Comparison of ENCODE assay signal across 2 cellular contexts in the genomic region with DNA sequence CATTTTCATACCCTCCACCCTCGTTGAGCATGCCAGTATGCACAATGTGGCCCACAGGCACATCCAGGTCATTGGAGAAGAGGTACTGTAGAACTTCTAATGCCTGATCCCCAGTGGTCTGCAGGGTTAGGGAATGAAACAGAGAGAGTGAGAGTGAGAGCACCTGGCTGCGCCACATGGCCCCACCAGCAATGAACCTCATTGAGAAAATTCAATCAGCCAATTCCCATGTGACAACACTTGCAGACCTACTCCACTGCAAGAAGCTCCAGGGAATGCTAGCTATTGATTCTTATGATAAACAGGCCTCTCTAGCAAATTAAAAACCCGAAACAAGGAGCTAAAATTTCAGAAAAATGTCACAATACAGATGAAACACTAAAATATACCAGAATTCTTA. TPM values are rescaled to one million over a fixed set of nuclear protein-coding genes. Genes with fewer than 3 reads are reported as not detected.
"Had no signal": no experiment of that assay in that cellular context is flagged by ENCODE, and none has a peak within 500 bp of the region (broad histone marks: within the 10 kb centered on the region; RNA-seq: fewer than 3 reads in every experiment).

No MANE protein-coding gene starts in this region.

RNA-seq across cellular contexts. Expression of gene NPIPB15, which starts 38.6 kb away (rescaled TPM):
- total RNA-seq: upper lobe of right lung, vagina had no signal
